1 cellular context compared by ENCODE assay signal in genomic region chr7:130182990-130183389, GRCh38.
A peak's percentile ranks its signal among the peaks of the same experiment; 100 is the strongest.
TF ChIP-seq lines count a peak whose summit lies in the region.

No MANE protein-coding gene starts in this region.

TF ChIP-seq in GM12878, 131 proteins besides CTCF, POLR2A, EP300 and RAD21 (continued from another document):
- no peak for TF ChIP-seq ASH2L (IDR thresholded peaks at IDR 0.05; ENCODE audit: borderline replicate concordance, low read depth)
- TF ChIP-seq BCL11A (IDR thresholded peaks at IDR 0.05; ENCODE audit: low read depth, low read length), result no peak
- TF ChIP-seq RB1 (IDR thresholded peaks at IDR 0.05; ENCODE audit: borderline replicate concordance), result no peak
- no peak for TF ChIP-seq DPF2 (IDR thresholded peaks at IDR 0.05)
- no peak for TF ChIP-seq HDAC6 (IDR thresholded peaks at IDR 0.05; ENCODE audit: unreplicated experiment)
- TF ChIP-seq JUNB (IDR thresholded peaks at IDR 0.05), result peak; percentile 88
- TF ChIP-seq SUPT20H (IDR thresholded peaks at IDR 0.05; ENCODE audit: borderline replicate concordance, control insufficient read depth, low read depth, low read length), result no peak
- no peak for TF ChIP-seq SRF (IDR thresholded peaks at IDR 0.05; ENCODE audit: low read depth in 2 of 2, low read length in 2 of 2)
- TF ChIP-seq NFIC (IDR thresholded peaks at IDR 0.05; ENCODE audit: low read depth, low read length), result peak; percentile 39; the same call in 1 of the 2 replicates
- TF ChIP-seq IRF4 (IDR thresholded peaks at IDR 0.05; ENCODE audit: low read depth, low read length), result peak; percentile 88
- TF ChIP-seq TCF12 (IDR thresholded peaks at IDR 0.05; ENCODE audit: low read depth, low read length), result 0 out of 2 replicates have a peak, but pooled peaks have one; percentile 12
- TF ChIP-seq RUNX3 (IDR thresholded peaks at IDR 0.05; ENCODE audit: low read length), result peak; percentile 35; the same call in 1 of the 2 replicates
- TF ChIP-seq ZNF207 (IDR thresholded peaks at IDR 0.05; ENCODE audit: borderline replicate concordance), result no peak
- TF ChIP-seq CREB1 (IDR thresholded peaks at IDR 0.05; ENCODE audit: low read depth), result 0 out of 2 replicates have a peak, but pooled peaks have one; percentile 10
- no peak for TF ChIP-seq RELB (IDR thresholded peaks at IDR 0.05; ENCODE audit: low read depth)
- TF ChIP-seq MEF2B (IDR thresholded peaks at IDR 0.05; ENCODE audit: partially characterized antibody, poor library complexity, severe bottlenecking), result no peak
- TF ChIP-seq MEF2A (IDR thresholded peaks at IDR 0.05; ENCODE audit: insufficient read depth, low read depth, low read length), result peak; percentile 50; the same call in 1 of the 2 replicates
- 0 out of 2 replicates have a peak, but pooled peaks have one; percentile 21 for TF ChIP-seq TCF7 (IDR thresholded peaks at IDR 0.05; ENCODE audit: borderline replicate concordance)
- no peak for TF ChIP-seq STAT1 (conservative IDR thresholded peaks at IDR 0.05)
- TF ChIP-seq USF2 (IDR thresholded peaks at IDR 0.05; ENCODE audit: borderline replicate concordance, low read depth, low read length), result no peak
